ENCODE assay signal across 9 cellular contexts in genomic region chr6:157557541-157557940, GRCh38.
DNase-seq lines count a peak whose midpoint lies in the region; ATAC-seq lines count a peak whose summit lies in the region.
"Had no signal": no experiment of that assay in that cellular context is flagged by ENCODE, and none has a peak within 500 bp of the region (broad histone marks: within the 10 kb centered on the region; RNA-seq: fewer than 3 reads in every experiment).

No MANE protein-coding gene starts in this region.

- H3K36me3 Mint-ChIP-seq in memory B cell: peaks cover 2% of the 10 kb centered on the region

- H3K9me3 Mint-ChIP-seq in memory B cell: no peaks in the 10 kb centered on the region
- H3K9me3 Mint-ChIP-seq: activated T-helper 1 cell treated with anti-CD3 and anti-CD28 coated beads, Interleukin-12 subunit alpha, Interleukin-12 subunit beta, Interleukin-2, Interleukin-4 antibody, amounts not matched to agents 30 ng/mL and 10 ng/mL and 1 ng/mL, durations not matched to agents 14 hours and 24 hours and 36 hours had no signal

- peak overlapping the region; percentile 67 for H3K4me3 Mint-ChIP-seq in memory B cell
- H3K4me3 Mint-ChIP-seq: activated T-helper 1 cell treated with anti-CD3 and anti-CD28 coated beads, Interleukin-12 subunit alpha, Interleukin-12 subunit beta, Interleukin-2, Interleukin-4 antibody, amounts not matched to agents 30 ng/mL and 10 ng/mL and 1 ng/mL, durations not matched to agents 14 hours and 24 hours and 36 hours had no signal

- peak overlapping the region; percentile 86 for H3K27ac Mint-ChIP-seq in memory B cell

- ATAC-seq in GM18907 (IDR thresholded peaks at IDR 0.05; ENCODE audit: unreplicated experiment): peak; percentile 53
- peak; percentile 52 for ATAC-seq in GM21786 (IDR thresholded peaks at IDR 0.05; ENCODE audit: unreplicated experiment)
- peak; percentile 48 for ATAC-seq in HG03460 (IDR thresholded peaks at IDR 0.05; ENCODE audit: unreplicated experiment)
- peak; percentile 43 for ATAC-seq in memory B cell (ENCODE audit: low read depth)

- no peaks in the 10 kb centered on the region for H3K27me3 Mint-ChIP-seq in memory B cell

- DNase-seq in memory B cell (ENCODE audit: low spot score in 2 of 2) (no peak), NCI-H510A treated with DMSO at 0.1 percent for 48 hours (lab: John Stamatoyannopoulos, UW) (no peak), NCI-H146 (lab: John Stamatoyannopoulos, UW) (no peak), AG20443 (ENCODE audit: low spot score) (no peak)
- no peak for DNase-seq in activated effector memory CD4-positive, alpha-beta T cell treated with Interleukin-2 at 50 U/mL for 16 hours

- H3K4me1 Mint-ChIP-seq in memory B cell: peaks cover 60% of the 10 kb centered on the region
